ENCODE assay signal across 15 cellular contexts in the genomic region with DNA sequence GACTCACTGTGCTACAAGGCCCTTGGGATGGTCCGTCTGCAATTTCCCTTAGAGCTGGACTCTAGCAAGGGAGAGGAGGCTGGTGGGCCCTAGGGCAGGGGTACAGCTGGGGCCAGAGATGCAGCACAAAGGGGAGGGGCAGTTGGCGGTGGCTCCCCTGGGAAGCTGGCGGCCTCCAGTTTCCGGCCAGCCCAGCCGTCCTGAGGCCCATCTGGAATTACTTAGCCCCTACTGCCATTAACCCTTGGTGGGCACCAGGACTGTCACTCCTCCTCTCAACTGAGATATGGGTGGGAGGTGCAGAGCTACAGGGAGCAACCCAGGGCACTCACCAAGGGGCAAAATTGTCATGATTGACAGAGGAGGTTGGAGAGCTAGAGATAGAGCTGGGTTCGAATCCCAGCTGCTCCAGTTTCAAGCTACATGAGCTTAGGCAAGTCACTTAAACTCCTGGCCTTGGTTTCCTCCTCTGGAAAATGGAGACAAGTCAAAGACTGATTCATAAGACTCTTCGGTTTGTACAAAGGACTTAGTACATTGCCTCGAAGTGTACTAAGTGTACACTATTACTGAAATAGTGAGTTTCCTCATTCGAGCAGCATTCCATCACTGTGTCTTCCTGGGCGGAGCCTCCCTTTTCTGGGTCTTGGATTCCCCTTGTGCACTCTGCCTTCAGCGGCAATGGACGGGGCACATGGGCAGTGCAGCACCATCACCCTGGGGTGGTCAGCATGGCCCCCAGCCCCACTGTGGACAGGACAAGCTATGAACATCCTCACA. TPM values are rescaled to one million over a fixed set of nuclear protein-coding genes. Genes with fewer than 3 reads are reported as not detected.
DNase-seq lines count a peak whose midpoint lies in the region; ATAC-seq, FAIRE-seq and TF ChIP-seq lines count a peak whose summit lies in the region.
"Had no signal": no experiment of that assay in that cellular context is flagged by ENCODE, and none has a peak within 500 bp of the region (broad histone marks: within the 10 kb centered on the region; RNA-seq: fewer than 3 reads in every experiment).

No MANE protein-coding gene starts in this region.

- TF ChIP-seq CTCF in HepG2 (CRISPR knock-in tag; IDR thresholded peaks at IDR 0.05) (no peak), right lobe of liver (IDR thresholded peaks at IDR 0.05) (no peak), neural progenitor cell (IDR thresholded peaks at IDR 0.05) (no peak), PC-9 (conservative IDR thresholded peaks at IDR 0.05) (no peak)

- H3K4me3 ChIP-seq in HepG2 (replicated peaks in 1 of 3; ENCODE audit: insufficient read depth in 1 of 3, low read depth in 2 of 3, low read length in 3 of 3) (no peak overlapping the region), right lobe of liver (no peak overlapping the region), neural progenitor cell (no peak overlapping the region), PC-9 (no peak overlapping the region)

- no peak for TF ChIP-seq RAD21 in HepG2 (CRISPR knock-in tag; IDR thresholded peaks at IDR 0.05)

- H4K20me1 ChIP-seq in HepG2 (ENCODE audit: insufficient read depth, low read length) (no peaks in the 10 kb centered on the region), neural progenitor cell (ENCODE audit: low read depth) (no peaks in the 10 kb centered on the region), PC-9 (ENCODE audit: insufficient read depth) (no peaks in the 10 kb centered on the region)

- no peak overlapping the region for H2AFZ ChIP-seq in HepG2 (ENCODE audit: low read length)
- no peak overlapping the region for H2AFZ ChIP-seq in neural progenitor cell (replicated peaks)
- no peak overlapping the region for H2AFZ ChIP-seq in PC-9

- DNase-seq in HepG2 (ENCODE audit: low spot score) (no peak), right lobe of liver (no peak), fibroblast of gingiva (ENCODE audit: low read depth) (peak; percentile 70), neural progenitor cell (ENCODE audit: low spot score) (no peak), dermis blood vessel endothelial cell (no peak), PC-9 (no peak), SW 1271 (lab: John Stamatoyannopoulos, UW) (no peak)
- DNase-seq: head of caudate nucleus; NCI-H1092 treated with DMSO at 0.1 percent for 48 hours; stimulated activated CD4-positive, alpha-beta T cell treated with anti-CD3 and anti-CD28 coated beads, Interleukin-15, amount 100 ng/mL, for 24 hours had no signal

- in situ Hi-C loops in HepG2 (cut with HindIII; ENCODE audit: extremely low pct_ligation_motif_present, low pct_unique_long_range_greater_than_20kb), result no loop called here

- ATAC-seq in HepG2 (no peak), right lobe of liver (no peak), GM19023 (IDR thresholded peaks at IDR 0.05; ENCODE audit: unreplicated experiment) (no peak)

- no peak overlapping the region for H3K9ac ChIP-seq in HepG2 (ENCODE audit: insufficient read depth, low read depth, low read length)
- no peak overlapping the region for H3K9ac ChIP-seq in neural progenitor cell

- H3K4me2 ChIP-seq in HepG2 (ENCODE audit: low read depth, low read length), result no peak overlapping the region
- H3K4me2 ChIP-seq in neural progenitor cell, result no peak overlapping the region
- H3K4me2 ChIP-seq in PC-9, result no peak overlapping the region

- no peak for TF ChIP-seq EP300 in HepG2 (IDR thresholded peaks at IDR 0.05; ENCODE audit: low read depth in 2 of 2, low read length in 2 of 2)
- no peak for TF ChIP-seq EP300 in HepG2 (CRISPR knock-in tag; IDR thresholded peaks at IDR 0.05; ENCODE audit: borderline replicate concordance)

- H3F3A ChIP-seq in neural progenitor cell (ENCODE audit: low read depth), result peaks cover 9% of the 10 kb centered on the region
- H3F3A ChIP-seq in PC-9 (ENCODE audit: insufficient read depth, low read depth), result 0 out of 2 replicates have a peak, but pooled peaks cover 4% of the 10 kb centered on the region

- no peak for TF ChIP-seq POLR2A in HepG2 (IDR thresholded peaks at IDR 0.05; ENCODE audit: insufficient read depth in 1 of 2, low read depth in 2 of 2, low read length in 2 of 2)
- no peak for TF ChIP-seq POLR2A in right lobe of liver (IDR thresholded peaks at IDR 0.05)

- no peaks in the 10 kb centered on the region for H3K9me2 ChIP-seq in PC-9 (ENCODE audit: insufficient read depth)

- no peaks in the 10 kb centered on the region for H3K9me3 Mint-ChIP-seq in neural progenitor cell

- H3K4me3 Mint-ChIP-seq in neural progenitor cell, result no peak overlapping the region

- H3K4me1 ChIP-seq in HepG2 (ENCODE audit: insufficient read depth, low read length), result peaks cover 86% of the 10 kb centered on the region
- H3K4me1 ChIP-seq in right lobe of liver, result no peaks in the 10 kb centered on the region
- H3K4me1 ChIP-seq in neural progenitor cell, result peaks cover 19% of the 10 kb centered on the region
- H3K4me1 ChIP-seq in PC-9 (replicated peaks; ENCODE audit: insufficient read depth), result no peaks in the 10 kb centered on the region

- no TSS peak for BruUV-seq in HepG2 (replicated peaks; lab: Mats Ljungman, UMichigan)
- no TSS peak for BruUV-seq in PC-9 (replicated peaks; lab: Mats Ljungman, UMichigan)

- H3K36me3 ChIP-seq in HepG2 (replicated peaks in 1 of 2; ENCODE audit: control insufficient read depth in 1 of 2, insufficient read depth in 2 of 2, low read length in 2 of 2) (no peaks in the 10 kb centered on the region), right lobe of liver (no peaks in the 10 kb centered on the region), neural progenitor cell (no peaks in the 10 kb centered on the region), PC-9 (ENCODE audit: low read depth) (no peaks in the 10 kb centered on the region)

- H3K79me2 ChIP-seq in HepG2 (ENCODE audit: insufficient read depth, low read length) (no peaks in the 10 kb centered on the region), neural progenitor cell (ENCODE audit: low read depth) (no peaks in the 10 kb centered on the region), PC-9 (ENCODE audit: low read depth) (no peaks in the 10 kb centered on the region)

- no peak for FAIRE-seq in HepG2 (lab: Jason Lieb, UNC)

- POLR2A ChIA-PET in HepG2 (lab: Yijun Ruan, JAX) (interaction anchor here (2.0 to 2.7 kb wide), 2 partner anchors 15 to 20 kb away, joined by 7 to 12 read pairs; no protein-coding TSS in a partner anchor), PC-9 (lab: Charles Lee; ENCODE audit: unreplicated experiment) (interaction anchor here (0.7 kb wide), 1 partner anchor 21 kb away, joined by 6 read pairs; no protein-coding TSS in a partner anchor)

- 32% methylated on average over 4 of the region's 12 CpGs for WGBS in HepG2 (ENCODE audit: low lambda C conversion rate)
- WGBS in right lobe of liver (ENCODE audit: insufficient coverage, low coverage, low lambda C conversion rate, missing lambda C conversion rate), result 50% methylated on average over 7 of the region's 12 CpGs

- no peaks in the 10 kb centered on the region for H3K36me3 Mint-ChIP-seq in neural progenitor cell

- H3K27me3 Mint-ChIP-seq in neural progenitor cell (ENCODE audit: insufficient read depth, low read depth), result peaks cover 17% of the 10 kb centered on the region

- peak overlapping the region; percentile 91 for H3K27ac Mint-ChIP-seq in neural progenitor cell

- intact Hi-C loops in HepG2 (cut with micrococcal nuclease; ENCODE audit: unreplicated experiment), result no loop called here
- intact Hi-C loops in right lobe of liver (cut with DNase I), result no loop called here
- intact Hi-C loops in PC-9 (cut with micrococcal nuclease; ENCODE audit: unreplicated experiment), result no loop called here

- peaks cover 51% of the 10 kb centered on the region for H3K4me1 Mint-ChIP-seq in neural progenitor cell

- peaks cover 2 to 18% of the 10 kb centered on the region in 2 experiments; a peak in 3 of 5 replicates for H3K27me3 ChIP-seq in HepG2 (ENCODE audit: control insufficient read depth in 1 of 2, insufficient read depth in 2 of 2, low read length in 2 of 2)
- no peaks in the 10 kb centered on the region for H3K27me3 ChIP-seq in right lobe of liver
- H3K27me3 ChIP-seq in neural progenitor cell, result peaks cover under 1% of the 10 kb centered on the region
- peaks cover 9% of the 10 kb centered on the region; the same call in 1 of the 2 replicates for H3K27me3 ChIP-seq in PC-9 (ENCODE audit: insufficient read depth, low read depth)

- CTCF ChIA-PET in HepG2 (lab: Yijun Ruan, JAX; ENCODE audit: low intra/inter-chr PET ratio, low total read pairs) (no interaction called here), PC-9 (lab: Charles Lee) (no interaction called here)

- no peaks in the 10 kb centered on the region for H3K9me3 ChIP-seq in HepG2 (ENCODE audit: low read length)
- H3K9me3 ChIP-seq in right lobe of liver, result no peaks in the 10 kb centered on the region
- no peaks in the 10 kb centered on the region for H3K9me3 ChIP-seq in neural progenitor cell (ENCODE audit: low read depth)
- H3K9me3 ChIP-seq in PC-9 (ENCODE audit: insufficient read depth, low read depth), result no peaks in the 10 kb centered on the region

- H3K27ac ChIP-seq in HepG2 (ENCODE audit: extremely low read length, insufficient read depth, low read length), result no peak overlapping the region
- peak overlapping the region in 1 of 3 donors; percentile 60 for H3K27ac ChIP-seq in right lobe of liver
- H3K27ac ChIP-seq in neural progenitor cell, result no peak overlapping the region
- H3K27ac ChIP-seq in PC-9, result no peak overlapping the region
- H3K27ac ChIP-seq: HL-60 had no signal

RNA-seq across cellular contexts. Expression of a gene that starts 2.7 kb away (rescaled TPM):
- total RNA-seq in HepG2 (2016; rRNA removed; fragmentation: Illumina TruSeq; extraction: Trizol), result 1.5 and 4.0 TPM in 2 replicates
- 1.3 and 1.5 TPM in 2 replicates for total RNA-seq in HepG2 (2016; cell fraction: cytosol; rRNA removed; fragmentation: Illumina TruSeq; extraction: Trizol; ENCODE audit: low read depth)
- 2.3 and 5.0 TPM in 2 replicates for total RNA-seq in HepG2 (2016; cell fraction: insoluble cytoplasmic fraction; rRNA removed; fragmentation: Illumina TruSeq; extraction: Trizol)
- 2.2 and 3.9 TPM in 2 replicates for total RNA-seq in HepG2 (2016; cell fraction: membrane; rRNA removed; fragmentation: Illumina TruSeq; extraction: Trizol)
- 3.0 and 4.6 TPM in 2 replicates for total RNA-seq in HepG2 (2016; cell fraction: nucleus; rRNA removed; fragmentation: Illumina TruSeq; extraction: Trizol)
- 15.3 and 21.0 TPM in 2 replicates for polyA plus RNA-seq in HepG2 (2011; rRNA removed)
- polyA plus RNA-seq in HepG2 (2011; cell fraction: cytosol; rRNA removed), result 8.7 and 14.4 TPM in 2 replicates
- 26.2 and 40.5 TPM in 2 replicates for polyA plus RNA-seq in HepG2 (2011; cell fraction: nucleus; rRNA removed)
- polyA plus RNA-seq in HepG2 (2012), result 6.3 and 14.3 TPM in 2 replicates
- polyA plus RNA-seq in HepG2 (2016; cell fraction: cytosol; fragmentation: Illumina TruSeq; extraction: Trizol; ENCODE audit: low read depth), result 0.71 and 1.4 TPM in 2 replicates
- polyA plus RNA-seq in HepG2 (2016; cell fraction: insoluble cytoplasmic fraction; fragmentation: Illumina TruSeq; extraction: Trizol; ENCODE audit: low read depth), result 1.6 TPM in 2 replicates
- polyA plus RNA-seq in HepG2 (2016; cell fraction: membrane; fragmentation: Illumina TruSeq; extraction: Trizol; ENCODE audit: low read depth), result 1.5 and 1.7 TPM in 2 replicates
- polyA plus RNA-seq in HepG2 (2016; cell fraction: nucleus; fragmentation: Illumina TruSeq; extraction: Trizol; ENCODE audit: insufficient read depth, low read depth), result 3.9 TPM in 2 replicates
- 9.0 and 60.1 TPM in 2 replicates for polyA minus RNA-seq in HepG2 (2011; rRNA and poly(A)+ RNA removed; ENCODE audit: low replicate concordance)
- polyA minus RNA-seq in HepG2 (2011; cell fraction: cytosol; rRNA and poly(A)+ RNA removed), result 6.6 and 10.6 TPM in 2 replicates
- polyA minus RNA-seq in HepG2 (2011; cell fraction: nucleus; rRNA and poly(A)+ RNA removed), result 24.5 and 47.1 TPM in 2 replicates
- 10 to 100 TPM in 2 of 6 experiments, 1 to 10 TPM in 4; 6.8 to 19.5 (median 9.4) TPM for total RNA-seq in right lobe of liver
- 8.9 and 16.6 TPM in 2 replicates for total RNA-seq in neural progenitor cell (ENCODE audit: low replicate concordance)
- 9.9 and 17.0 TPM in 2 replicates for total RNA-seq in dermis blood vessel endothelial cell
- total RNA-seq in PC-9 (2021), result 0.08 TPM in 1 of 2 replicates, not detected in the other

RNA-seq across cellular contexts. Expression of a gene that starts 8.2 kb away (rescaled TPM):
- total RNA-seq in HepG2 (2016; rRNA removed; fragmentation: Illumina TruSeq; extraction: Trizol) (not detected in 2 replicates), right lobe of liver (not detected), neural progenitor cell (ENCODE audit: low replicate concordance) (not detected in 2 replicates), dermis blood vessel endothelial cell (not detected in 2 replicates), PC-9 (2021) (not detected in 2 replicates)
- not detected in 2 replicates for total RNA-seq in HepG2 (2016; cell fraction: cytosol; rRNA removed; fragmentation: Illumina TruSeq; extraction: Trizol; ENCODE audit: low read depth)
- not detected in 2 replicates for total RNA-seq in HepG2 (2016; cell fraction: insoluble cytoplasmic fraction; rRNA removed; fragmentation: Illumina TruSeq; extraction: Trizol)
- not detected in 2 replicates for total RNA-seq in HepG2 (2016; cell fraction: membrane; rRNA removed; fragmentation: Illumina TruSeq; extraction: Trizol)
- total RNA-seq in HepG2 (2016; cell fraction: nucleus; rRNA removed; fragmentation: Illumina TruSeq; extraction: Trizol), result not detected in 2 replicates
- polyA plus RNA-seq in HepG2 (2011; rRNA removed), result 0.05 TPM in 1 of 2 replicates, not detected in the other
- polyA plus RNA-seq in HepG2 (2011; cell fraction: cytosol; rRNA removed), result not detected in 2 replicates
- not detected in 2 replicates for polyA plus RNA-seq in HepG2 (2011; cell fraction: nucleus; rRNA removed)
- polyA plus RNA-seq in HepG2 (2012), result not detected in 2 replicates
- not detected in 2 replicates for polyA plus RNA-seq in HepG2 (2016; cell fraction: cytosol; fragmentation: Illumina TruSeq; extraction: Trizol; ENCODE audit: low read depth)
- not detected in 2 replicates for polyA plus RNA-seq in HepG2 (2016; cell fraction: insoluble cytoplasmic fraction; fragmentation: Illumina TruSeq; extraction: Trizol; ENCODE audit: low read depth)
- not detected in 2 replicates for polyA plus RNA-seq in HepG2 (2016; cell fraction: membrane; fragmentation: Illumina TruSeq; extraction: Trizol; ENCODE audit: low read depth)
- polyA plus RNA-seq in HepG2 (2016; cell fraction: nucleus; fragmentation: Illumina TruSeq; extraction: Trizol; ENCODE audit: insufficient read depth, low read depth), result not detected in 2 replicates
- polyA minus RNA-seq in HepG2 (2011; rRNA and poly(A)+ RNA removed; ENCODE audit: low replicate concordance), result not detected in 2 replicates
- polyA minus RNA-seq in HepG2 (2011; cell fraction: cytosol; rRNA and poly(A)+ RNA removed), result not detected in 2 replicates
- not detected in 2 replicates for polyA minus RNA-seq in HepG2 (2011; cell fraction: nucleus; rRNA and poly(A)+ RNA removed)
- total RNA-seq: cerebellum, mononuclear cell, SK-MEL-5 had no signal

RNA-seq across cellular contexts. Expression of a gene that starts 31.5 kb away (rescaled TPM):
- total RNA-seq in HepG2 (2016; rRNA removed; fragmentation: Illumina TruSeq; extraction: Trizol) (not detected in 2 replicates), right lobe of liver (not detected), neural progenitor cell (ENCODE audit: low replicate concordance) (not detected in 2 replicates), dermis blood vessel endothelial cell (not detected in 2 replicates), PC-9 (2021) (0.25 TPM in 1 of 2 replicates, not detected in the other)
- not detected in 2 replicates for total RNA-seq in HepG2 (2016; cell fraction: cytosol; rRNA removed; fragmentation: Illumina TruSeq; extraction: Trizol; ENCODE audit: low read depth)
- not detected in 2 replicates for total RNA-seq in HepG2 (2016; cell fraction: insoluble cytoplasmic fraction; rRNA removed; fragmentation: Illumina TruSeq; extraction: Trizol)
- not detected in 2 replicates for total RNA-seq in HepG2 (2016; cell fraction: membrane; rRNA removed; fragmentation: Illumina TruSeq; extraction: Trizol)
- total RNA-seq in HepG2 (2016; cell fraction: nucleus; rRNA removed; fragmentation: Illumina TruSeq; extraction: Trizol), result not detected in 2 replicates
- polyA plus RNA-seq in HepG2 (2011; rRNA removed), result not detected in 2 replicates
- not detected in 2 replicates for polyA plus RNA-seq in HepG2 (2011; cell fraction: cytosol; rRNA removed)
- polyA plus RNA-seq in HepG2 (2011; cell fraction: nucleus; rRNA removed), result not detected in 2 replicates
- polyA plus RNA-seq in HepG2 (2012), result not detected in 2 replicates
- not detected in 2 replicates for polyA plus RNA-seq in HepG2 (2016; cell fraction: cytosol; fragmentation: Illumina TruSeq; extraction: Trizol; ENCODE audit: low read depth)
- not detected in 2 replicates for polyA plus RNA-seq in HepG2 (2016; cell fraction: insoluble cytoplasmic fraction; fragmentation: Illumina TruSeq; extraction: Trizol; ENCODE audit: low read depth)
- polyA plus RNA-seq in HepG2 (2016; cell fraction: membrane; fragmentation: Illumina TruSeq; extraction: Trizol; ENCODE audit: low read depth), result not detected in 2 replicates
- not detected in 2 replicates for polyA plus RNA-seq in HepG2 (2016; cell fraction: nucleus; fragmentation: Illumina TruSeq; extraction: Trizol; ENCODE audit: insufficient read depth, low read depth)
- polyA minus RNA-seq in HepG2 (2011; rRNA and poly(A)+ RNA removed; ENCODE audit: low replicate concordance), result 0.72 TPM in 1 of 2 replicates, not detected in the other
- polyA minus RNA-seq in HepG2 (2011; cell fraction: cytosol; rRNA and poly(A)+ RNA removed), result not detected in 2 replicates
- polyA minus RNA-seq in HepG2 (2011; cell fraction: nucleus; rRNA and poly(A)+ RNA removed), result not detected in 2 replicates
- total RNA-seq: SK-MEL-5 had no signal
